Comparison of ENCODE assay signal across 1 cellular context in the genomic region with DNA sequence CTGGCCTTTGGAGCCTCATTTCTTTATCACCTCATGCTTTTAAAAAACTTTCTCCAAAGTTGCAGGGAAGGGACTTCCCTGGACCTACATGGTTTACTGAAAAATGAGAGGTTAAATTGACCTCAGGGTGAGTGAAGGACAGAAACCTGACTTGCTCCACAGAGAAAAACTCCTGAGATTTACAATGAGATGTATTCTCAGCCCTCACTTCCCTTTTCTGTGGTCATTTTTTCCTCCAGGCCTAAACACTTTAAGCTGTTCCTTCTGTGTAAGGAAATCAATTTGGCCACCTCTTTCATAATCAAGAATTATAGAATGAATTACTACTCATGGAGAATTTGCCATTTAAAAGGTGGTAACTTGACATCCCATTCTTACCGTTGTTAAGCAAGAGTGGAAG.
TF ChIP-seq lines count a peak whose summit lies in the region.

No MANE protein-coding gene starts in this region.

TF ChIP-seq in HepG2, 621 proteins besides CTCF, POLR2A, EP300 and RAD21 (continued from another document):
- no peak for TF ChIP-seq SMARCC2 (IDR thresholded peaks at IDR 0.05)
- no peak for TF ChIP-seq CEBPZ (IDR thresholded peaks at IDR 0.05; ENCODE audit: low read length)
- TF ChIP-seq, protein P1, sequence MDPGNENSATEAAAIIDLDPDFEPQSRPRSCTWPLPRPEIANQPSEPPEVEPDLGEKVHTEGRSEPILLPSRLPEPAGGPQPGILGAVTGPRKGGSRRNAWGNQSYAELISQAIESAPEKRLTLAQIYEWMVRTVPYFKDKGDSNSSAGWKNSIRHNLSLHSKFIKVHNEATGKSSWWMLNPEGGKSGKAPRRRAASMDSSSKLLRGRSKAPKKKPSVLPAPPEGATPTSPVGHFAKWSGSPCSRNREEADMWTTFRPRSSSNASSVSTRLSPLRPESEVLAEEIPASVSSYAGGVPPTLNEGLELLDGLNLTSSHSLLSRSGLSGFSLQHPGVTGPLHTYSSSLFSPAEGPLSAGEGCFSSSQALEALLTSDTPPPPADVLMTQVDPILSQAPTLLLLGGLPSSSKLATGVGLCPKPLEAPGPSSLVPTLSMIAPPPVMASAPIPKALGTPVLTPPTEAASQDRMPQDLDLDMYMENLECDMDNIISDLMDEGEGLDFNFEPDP (CRISPR knock-in tag; conservative IDR thresholded peaks at IDR 0.05): no peak
- TF ChIP-seq HOXA5 (CRISPR knock-in tag; IDR thresholded peaks at IDR 0.05): no peak
- no peak for TF ChIP-seq ZNF510 (CRISPR knock-in tag; IDR thresholded peaks at IDR 0.05; ENCODE audit: low read depth)
